ENCODE assay signal across 2 cellular contexts in genomic region chr14:93014038-93015023, GRCh38.
TF ChIP-seq lines count a peak whose summit lies in the region.

No MANE protein-coding gene starts in this region.

TF ChIP-seq in GM12878, 131 proteins besides CTCF, POLR2A, EP300 and RAD21:
- TF ChIP-seq ZNF384 (IDR thresholded peaks at IDR 0.05; ENCODE audit: borderline replicate concordance, low read depth, low read length) (no peak), CREB1 (IDR thresholded peaks at IDR 0.05; ENCODE audit: low read depth) (no peak), CEBPZ (IDR thresholded peaks at IDR 0.05; ENCODE audit: low read depth, low read length) (no peak), KLF5 (IDR thresholded peaks at IDR 0.05; ENCODE audit: partially characterized antibody) (no peak), LARP7 (IDR thresholded peaks at IDR 0.05) (no peak), ZBTB33 (IDR thresholded peaks at IDR 0.05) (peak; percentile 76; the same call in 1 of the 2 replicates)

TF ChIP-seq in SK-N-SH, 30 proteins besides CTCF, POLR2A, EP300 and RAD21:
- TF ChIP-seq TAF1 (IDR thresholded peaks at IDR 0.05; ENCODE audit: borderline replicate concordance, low read depth, low read length) (no peak), RFX5 (IDR thresholded peaks at IDR 0.05; ENCODE audit: low read length) (no peak), IRF3 (IDR thresholded peaks at IDR 0.05; ENCODE audit: low read depth, low read length) (no peak), USF2 (IDR thresholded peaks at IDR 0.05; ENCODE audit: borderline replicate concordance, low read depth, low read length) (no peak), EZH2phosphoT487 (IDR thresholded peaks at IDR 0.05; ENCODE audit: borderline replicate concordance, low read depth) (no peak), CHD2 (IDR thresholded peaks at IDR 0.05; ENCODE audit: low read length, partially characterized antibody) (no peak), GABPA (IDR thresholded peaks at IDR 0.05; ENCODE audit: low read depth) (no peak), FOXM1 (IDR thresholded peaks at IDR 0.05; ENCODE audit: low read depth) (no peak), GATA2 (CRISPR knock-in tag; IDR thresholded peaks at IDR 0.05) (no peak), SIN3A (IDR thresholded peaks at IDR 0.05; ENCODE audit: borderline replicate concordance, low read depth, low read length) (no peak), JUND (IDR thresholded peaks at IDR 0.05) (no peak)
